Comparison of ENCODE assay signal across 17 cellular contexts in genomic region chr18:32698148-32698547, GRCh38.
A peak's percentile ranks its signal among the peaks of the same experiment; 100 is the strongest.
DNase-seq lines count a peak whose midpoint lies in the region; ATAC-seq and TF ChIP-seq lines count a peak whose summit lies in the region.
"Had no signal": no experiment of that assay in that cellular context is flagged by ENCODE, and none has a peak within 500 bp of the region (broad histone marks: within the 10 kb centered on the region; RNA-seq: fewer than 3 reads in every experiment).

No MANE protein-coding gene starts in this region.

- no peak for DNase-seq in mammary epithelial cell
- DNase-seq in breast epithelium (ENCODE audit: low spot score in 2 of 2), result no peak
- peak; percentile 18 for DNase-seq in NCI-H1417 treated with DMSO at 0.1 percent for 48 hours (lab: John Stamatoyannopoulos, UW)
- DNase-seq in thyroid gland, result no peak
- DNase-seq in upper lobe of left lung, result no peak
- DNase-seq: CD4-positive, alpha-beta memory T cell; DMS79; GM23248; HCEC 1CT; NCI-H1436; NCI-H226 had no signal

- no peak for TF ChIP-seq POLR2A in breast epithelium (IDR thresholded peaks at IDR 0.05)
- no peak for TF ChIP-seq POLR2A in thyroid gland (IDR thresholded peaks at IDR 0.05)
- no peak for TF ChIP-seq POLR2A in upper lobe of left lung (IDR thresholded peaks at IDR 0.05)

- no peaks in the 10 kb centered on the region for H3K79me2 ChIP-seq in mammary epithelial cell (ENCODE audit: insufficient read depth, low read length)

- dilution Hi-C loops in mammary epithelial cell (cut with HindIII; ENCODE audit: low sequenced_read_pairs), result no loop called here

- in situ Hi-C loops in mammary epithelial cell (cut with MboI; ENCODE audit: low sequenced_read_pairs in 2 of 2), result no loop called here

- H3K4me1 ChIP-seq in mammary epithelial cell (ENCODE audit: insufficient read depth, low read length) (no peaks in the 10 kb centered on the region), breast epithelium (no peaks in the 10 kb centered on the region), endocrine pancreas (ENCODE audit: control insufficient read depth, insufficient read depth, low read length) (peaks cover 28% of the 10 kb centered on the region), thyroid gland (peaks cover 34 to 40% of the 10 kb centered on the region in 2 donors), upper lobe of left lung (no peaks in the 10 kb centered on the region)
- H3K4me1 ChIP-seq: A549, SJSA1 had no signal

- no peaks in the 10 kb centered on the region for H4K20me1 ChIP-seq in mammary epithelial cell (ENCODE audit: insufficient read depth, low read length)

- no peaks in the 10 kb centered on the region for H3K36me3 ChIP-seq in mammary epithelial cell (ENCODE audit: insufficient read depth, low read length)
- no peaks in the 10 kb centered on the region for H3K36me3 ChIP-seq in breast epithelium
- H3K36me3 ChIP-seq in endocrine pancreas (ENCODE audit: control insufficient read depth, insufficient read depth, low read length), result no peaks in the 10 kb centered on the region
- H3K36me3 ChIP-seq in thyroid gland, result no peaks in the 10 kb centered on the region
- no peaks in the 10 kb centered on the region for H3K36me3 ChIP-seq in upper lobe of left lung
- H3K36me3 ChIP-seq: SJSA1 had no signal

- H3K27me3 ChIP-seq in mammary epithelial cell (ENCODE audit: insufficient read depth, low read length), result no peaks in the 10 kb centered on the region
- H3K27me3 ChIP-seq in breast epithelium, result no peaks in the 10 kb centered on the region
- no peaks in the 10 kb centered on the region for H3K27me3 ChIP-seq in endocrine pancreas (ENCODE audit: control insufficient read depth, insufficient read depth, low read length)
- H3K27me3 ChIP-seq in thyroid gland, result no peaks in the 10 kb centered on the region
- no peaks in the 10 kb centered on the region for H3K27me3 ChIP-seq in upper lobe of left lung
- H3K27me3 ChIP-seq: SJSA1 had no signal

- CTCF ChIA-PET in mammary epithelial cell (lab: Charles Lee; ENCODE audit: low non-redundant PET), result no interaction called here

- no peak for ATAC-seq in upper lobe of left lung (ENCODE audit: low FRiP score in 2 of 2)
- ATAC-seq in HG03442 (IDR thresholded peaks at IDR 0.05; ENCODE audit: unreplicated experiment), result no peak
- ATAC-seq: A549, Panc1 had no signal

- no peak overlapping the region for H3K9ac ChIP-seq in mammary epithelial cell (ENCODE audit: insufficient read depth, low read length)
- H3K9ac ChIP-seq in endocrine pancreas (ENCODE audit: control insufficient read depth, insufficient read depth, low read length), result peak overlapping the region; percentile 39
- H3K9ac ChIP-seq: GM23248, KMS-11 had no signal

- H3K9me3 ChIP-seq in mammary epithelial cell (replicated peaks; ENCODE audit: insufficient read depth, low read length), result no peaks in the 10 kb centered on the region
- no peaks in the 10 kb centered on the region for H3K9me3 ChIP-seq in breast epithelium
- H3K9me3 ChIP-seq in endocrine pancreas (ENCODE audit: control insufficient read depth, low read length), result no peaks in the 10 kb centered on the region
- H3K9me3 ChIP-seq in thyroid gland, result no peaks in the 10 kb centered on the region
- no peaks in the 10 kb centered on the region for H3K9me3 ChIP-seq in upper lobe of left lung
- H3K9me3 ChIP-seq: A549, SJSA1 had no signal

- H3K4me3 ChIP-seq in mammary epithelial cell (replicated peaks in 1 of 3; ENCODE audit: insufficient read depth in 1 of 3, low read depth in 2 of 3, low read length in 3 of 3) (no peak overlapping the region), breast epithelium (no peak overlapping the region), endocrine pancreas (ENCODE audit: control insufficient read depth, insufficient read depth, low read length) (no peak overlapping the region), thyroid gland (replicated peaks in 1 of 3) (no peak overlapping the region), upper lobe of left lung (no peak overlapping the region)
- H3K4me3 ChIP-seq: A549, GM23248, SJSA1 had no signal

- BruUV-seq in mammary epithelial cell (replicated peaks; lab: Mats Ljungman, UMichigan), result no TSS peak

- H3K4me2 ChIP-seq in mammary epithelial cell (ENCODE audit: insufficient read depth, low read depth, low read length), result no peak overlapping the region
- H3K4me2 ChIP-seq: A549, KMS-11 had no signal

- 67% methylated on average over 3 of the region's 3 CpGs for WGBS in mammary epithelial cell (ENCODE audit: low coverage, missing lambda C conversion rate)
- 58 to 69% methylated on average over 3 of the region's 3 CpGs for WGBS in thyroid gland, 2 donors
- WGBS in upper lobe of left lung, 2 donors, result 73 to 76% methylated on average over 3 of the region's 3 CpGs

- peak overlapping the region; percentile 41 for H2AFZ ChIP-seq in mammary epithelial cell (ENCODE audit: low read depth, low read length)
- H2AFZ ChIP-seq: GM23248 had no signal

- TF ChIP-seq EP300 in upper lobe of left lung (IDR thresholded peaks at IDR 0.05), result no peak

- no peak for TF ChIP-seq CTCF in mammary epithelial cell (conservative IDR thresholded peaks at IDR 0.05 in 1 of 2, IDR thresholded peaks at IDR 0.05 in 1 of 2; ENCODE audit: extremely low read depth in 1 of 2, insufficient read depth in 1 of 2, low read depth in 1 of 2, low read length in 2 of 2)
- TF ChIP-seq CTCF in breast epithelium (IDR thresholded peaks at IDR 0.05), result no peak
- no peak for TF ChIP-seq CTCF in thyroid gland (IDR thresholded peaks at IDR 0.05)
- TF ChIP-seq CTCF in upper lobe of left lung (IDR thresholded peaks at IDR 0.05), result no peak

- intact Hi-C loops in mammary epithelial cell (cut with micrococcal nuclease) (no loop called here), breast epithelium (cut with DNase I; ENCODE audit: low total_unique reads) (no loop called here), thyroid gland (cut with DNase I) (no loop called here)

- no peak overlapping the region for H3K27ac ChIP-seq in mammary epithelial cell (ENCODE audit: insufficient read depth, low read depth, low read length)
- no peak overlapping the region for H3K27ac ChIP-seq in breast epithelium
- H3K27ac ChIP-seq in thyroid gland, result peak overlapping the region in 2 of 3 donors; percentile 19 to 71
- no peak overlapping the region for H3K27ac ChIP-seq in upper lobe of left lung
- H3K27ac ChIP-seq: A549, GM23248, KMS-11, SJSA1 had no signal

Comparison
In these comparisons a context has a peak if more than half of its experiments do, and no peak if none do; other contexts are left out.
1. H3K27ac ChIP-seq: peak in thyroid gland (2 of 3); none in mammary epithelial cell (single experiment), breast epithelium (0 of 2) and upper lobe of left lung (0 of 4).